ENCODE assay signal across 1 cellular context in genomic region chr10:83724471-83725241, GRCh38.
TF ChIP-seq lines count a peak whose summit lies in the region.

No MANE protein-coding gene starts in this region.

TF ChIP-seq in GM12878, 131 proteins besides CTCF, POLR2A, EP300 and RAD21 (continued from another document and continues in another):
- TF ChIP-seq PRDM15 (CRISPR knock-in tag; IDR thresholded peaks at IDR 0.05) = no peak
- peak; percentile 61; the same call in 1 of the 2 replicates for TF ChIP-seq ATF2 (IDR thresholded peaks at IDR 0.05; ENCODE audit: low read length)
- no peak for TF ChIP-seq STAT1 (conservative IDR thresholded peaks at IDR 0.05)
- no peak for TF ChIP-seq BMI1 (IDR thresholded peaks at IDR 0.05; ENCODE audit: borderline replicate concordance)
- TF ChIP-seq USF1 (IDR thresholded peaks at IDR 0.05; ENCODE audit: borderline replicate concordance, extremely low read length, insufficient read depth, low read depth, low read length) = peak; percentile 71
- TF ChIP-seq BCL3 (IDR thresholded peaks at IDR 0.05; ENCODE audit: borderline replicate concordance, insufficient read depth, low read depth, low read length, poor library complexity, severe bottlenecking) = no peak
- TF ChIP-seq SREBF1 (IDR thresholded peaks at IDR 0.05; ENCODE audit: low read length) = no peak
- no peak for TF ChIP-seq HDAC2 (IDR thresholded peaks at IDR 0.05)
- TF ChIP-seq RBBP5 (conservative IDR thresholded peaks at IDR 0.05) = no peak
- TF ChIP-seq MYC (IDR thresholded peaks at IDR 0.05; ENCODE audit: insufficient read depth, insufficient read length, insufficient replicate concordance, low read length, severe bottlenecking) = no peak
- TF ChIP-seq CREM (IDR thresholded peaks at IDR 0.05; ENCODE audit: low read depth) = no peak
- TF ChIP-seq BHLHE40 (IDR thresholded peaks at IDR 0.05; ENCODE audit: borderline replicate concordance in 1 of 2, low read depth in 2 of 2, low read length in 1 of 2) = peak; percentile 74 to 90
- TF ChIP-seq FOS (IDR thresholded peaks at IDR 0.05; ENCODE audit: borderline replicate concordance, extremely low read depth, insufficient read length) = no peak
- TF ChIP-seq RCOR1 (conservative IDR thresholded peaks at IDR 0.05; ENCODE audit: low read depth, low read length) = no peak
- TF ChIP-seq NBN (IDR thresholded peaks at IDR 0.05) = no peak
- TF ChIP-seq E2F4 (IDR thresholded peaks at IDR 0.05; ENCODE audit: low read depth, low read length) = no peak
- no peak; the same call in 1 of the 2 replicates for TF ChIP-seq MTA3 (IDR thresholded peaks at IDR 0.05; ENCODE audit: borderline replicate concordance, low read length)
- TF ChIP-seq ZBED1 (IDR thresholded peaks at IDR 0.05; ENCODE audit: borderline replicate concordance) = no peak
- no peak for TF ChIP-seq SMARCA5 (IDR thresholded peaks at IDR 0.05)
- TF ChIP-seq ZNF592 (IDR thresholded peaks at IDR 0.05) = no peak
- 0 out of 2 replicates have a peak, but pooled peaks have one; percentile 23 for TF ChIP-seq EED (IDR thresholded peaks at IDR 0.05; ENCODE audit: low read depth)
- no peak for TF ChIP-seq ZNF207 (IDR thresholded peaks at IDR 0.05; ENCODE audit: borderline replicate concordance)
- peak; percentile 67; the same call in 1 of the 2 replicates for TF ChIP-seq NFIC (IDR thresholded peaks at IDR 0.05; ENCODE audit: low read depth, low read length)
- TF ChIP-seq ETV6 (conservative IDR thresholded peaks at IDR 0.05 in 1 of 2, IDR thresholded peaks at IDR 0.05 in 1 of 2; ENCODE audit: borderline replicate concordance in 1 of 2, low read depth in 1 of 2) = no peak
- peak; percentile 56; the same call in 1 of the 2 replicates for TF ChIP-seq ATF3 (IDR thresholded peaks at IDR 0.05; ENCODE audit: borderline replicate concordance, extremely low read depth, low read depth, low read length)
- TF ChIP-seq LARP7 (IDR thresholded peaks at IDR 0.05) = no peak
- TF ChIP-seq NFXL1 (IDR thresholded peaks at IDR 0.05; ENCODE audit: borderline replicate concordance) = no peak
- TF ChIP-seq BRCA1 (IDR thresholded peaks at IDR 0.05; ENCODE audit: low read depth, low read length) = no peak
- no peak for TF ChIP-seq ZNF687 (IDR thresholded peaks at IDR 0.05)
- peak; percentile 83 for TF ChIP-seq RAD51 (IDR thresholded peaks at IDR 0.05)
- TF ChIP-seq CUX1 (IDR thresholded peaks at IDR 0.05; ENCODE audit: insufficient replicate concordance, low read depth, low read length) = no peak
- TF ChIP-seq KDM1A (IDR thresholded peaks at IDR 0.05; ENCODE audit: borderline replicate concordance) = no peak
- no peak for TF ChIP-seq POLR2AphosphoS5 (IDR thresholded peaks at IDR 0.05; ENCODE audit: low read length)
